Comparison of ENCODE assay signal across 8 cellular contexts in the genomic region with DNA sequence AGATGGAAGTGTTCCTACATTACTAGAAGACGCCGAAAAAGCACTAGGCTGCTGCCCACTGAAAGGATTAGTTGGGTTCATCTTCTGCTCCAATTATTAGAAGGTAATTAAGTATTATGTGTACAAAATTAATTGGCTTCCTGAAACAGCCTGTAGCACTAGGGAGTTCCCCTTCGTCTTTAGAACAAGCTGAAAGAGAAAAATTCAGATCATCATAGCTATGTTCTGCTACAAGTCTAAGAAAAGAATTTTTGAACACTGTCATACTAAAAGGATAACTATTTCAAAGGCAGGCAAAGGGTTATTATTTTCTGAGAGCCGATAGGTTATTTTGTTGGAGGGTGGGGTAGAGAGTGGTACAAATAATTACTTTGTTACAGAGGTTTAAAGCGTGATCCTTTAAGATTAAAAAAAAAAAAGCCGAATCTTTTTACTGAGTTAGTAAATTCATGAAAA. TPM values are rescaled to one million over a fixed set of nuclear protein-coding genes. Genes with fewer than 3 reads are reported as not detected.
DNase-seq lines count a peak whose midpoint lies in the region; ATAC-seq and TF ChIP-seq lines count a peak whose summit lies in the region.

MCM3AP (minus strand) TSS at position 406 of the 456 bp plus-strand sequence; CDS start at position 81, 325 bp downstream.

- peaks cover 50% of the 10 kb centered on the region for H3K4me1 ChIP-seq in GM23338 (ENCODE audit: insufficient read depth)
- peaks cover 7% of the 10 kb centered on the region for H3K4me1 ChIP-seq in prostate gland (replicated peaks)

- H3K27me3 ChIP-seq in GM23338 (ENCODE audit: insufficient read depth) (no peaks in the 10 kb centered on the region), prostate gland (replicated peaks; ENCODE audit: insufficient read depth) (no peaks in the 10 kb centered on the region)

- H3K36me3 Mint-ChIP-seq in GM23338 (ENCODE audit: low read depth): peaks cover 44% of the 10 kb centered on the region

- TF ChIP-seq POLR2A in prostate gland (IDR thresholded peaks at IDR 0.05): no peak

- H3K27me3 Mint-ChIP-seq in GM23338 (ENCODE audit: insufficient read depth, low read depth, poor library complexity): peaks cover 8% of the 10 kb centered on the region

- peaks cover 30% of the 10 kb centered on the region for H3F3A ChIP-seq in GM23338 (replicated peaks; ENCODE audit: low read depth)

- WGBS in prostate gland: 39% methylated on average over 6 of the region's 6 CpGs

- H3K4me3 Mint-ChIP-seq in GM23338: peak within 1 kb of the TSS; percentile 91

- H3K79me2 ChIP-seq in GM23338 (replicated peaks; ENCODE audit: insufficient read depth): peaks cover 72% of the 10 kb centered on the region

- intact Hi-C loops in Right ventricle myocardium inferior (cut with DNase I): loop anchor here (5.0 to 10.0 kb wide), 3 partner anchors 37 to 310 kb away; partner anchors contain the start of genes C21orf58, LSS and PCNT
- intact Hi-C loops in prostate gland (cut with DNase I): loop anchor here (5.0 to 10.0 kb wide), 2 partner anchors 37 to 140 kb away; partner anchors contain the start of genes C21orf58 and PCNT

- H3K36me3 ChIP-seq in GM23338 (ENCODE audit: insufficient read depth): peaks cover 15% of the 10 kb centered on the region
- no peaks in the 10 kb centered on the region for H3K36me3 ChIP-seq in prostate gland

- no peaks in the 10 kb centered on the region for H3K9me3 ChIP-seq in prostate gland

- H2AFZ ChIP-seq in GM23338: peak within 1 kb of the TSS; percentile 80; the same call in 1 of the 2 replicates

- peak within 1 kb of the TSS; percentile 95 for H3K27ac Mint-ChIP-seq in GM23338

- H3K9me2 ChIP-seq in GM23338 (ENCODE audit: insufficient read depth): no peaks in the 10 kb centered on the region

- DNase-seq in GM23338 (ENCODE audit: low spot score): no peak
- no peak for DNase-seq in Right ventricle myocardium inferior (ENCODE audit: missing footprints)
- DNase-seq in prostate gland (ENCODE audit: low spot score): no peak
- DNase-seq in superior temporal gyrus (ENCODE audit: extremely low spot score): no peak
- no peak for DNase-seq in AG08396 (ENCODE audit: low spot score)

- H3K27ac ChIP-seq in GM23338 (ENCODE audit: low read depth): peak within 1 kb of the TSS; percentile 96
- H3K27ac ChIP-seq in prostate gland: peak within 1 kb of the TSS; percentile 93 to 94

- peaks cover 43% of the 10 kb centered on the region for H3K4me1 Mint-ChIP-seq in GM23338

- H4K20me1 ChIP-seq in GM23338 (replicated peaks; ENCODE audit: insufficient read depth): peaks cover 43% of the 10 kb centered on the region

- no peaks in the 10 kb centered on the region for H3K9me3 Mint-ChIP-seq in GM23338

- peak within 1 kb of the TSS; percentile 91 for H3K4me2 ChIP-seq in GM23338

- TF ChIP-seq CTCF in GM23338 (conservative IDR thresholded peaks at IDR 0.05; ENCODE audit: low read depth in 2 of 2): no peak
- TF ChIP-seq CTCF in WI38 (IDR thresholded peaks at IDR 0.05; ENCODE audit: low read depth, low read length): no peak
- TF ChIP-seq CTCF in prostate gland (IDR thresholded peaks at IDR 0.05): no peak

- H3K4me3 ChIP-seq in GM23338 (peak within 1 kb of the TSS; percentile 83), WI38 (ENCODE audit: low read depth, low read length) (peak within 1 kb of the TSS; percentile 77), prostate gland (peak within 1 kb of the TSS; percentile 95 to 99)

- ATAC-seq in GM23338 (no peak), Right ventricle myocardium inferior (no peak), HG03045 (IDR thresholded peaks at IDR 0.05; ENCODE audit: unreplicated experiment) (no peak), HG03439 (IDR thresholded peaks at IDR 0.05; ENCODE audit: unreplicated experiment) (no peak)

TF ChIP-seq in GM23338, 12 proteins besides CTCF, POLR2A, EP300 and RAD21 (continues in another document):
- TF ChIP-seq ZNF331 (CRISPR knock-in tag; IDR thresholded peaks at IDR 0.05; ENCODE audit: low read depth): no peak
- TF ChIP-seq POLR2AphosphoS5 (IDR thresholded peaks at IDR 0.05; ENCODE audit: low read depth): no peak
- no peak for TF ChIP-seq JUNB (IDR thresholded peaks at IDR 0.05; ENCODE audit: unreplicated experiment)
- TF ChIP-seq ETS1 (IDR thresholded peaks at IDR 0.05): no peak
- no peak for TF ChIP-seq ZNF114 (CRISPR knock-in tag; IDR thresholded peaks at IDR 0.05)
- TF ChIP-seq ZNF462 (CRISPR knock-in tag; IDR thresholded peaks at IDR 0.05): no peak

RNA-seq across cellular contexts. Expression of gene MCM3AP, which starts in this region (rescaled TPM):
- 123 and 167 TPM in 2 replicates for total RNA-seq in GM23338 (2014; rRNA removed; shearing (Covaris generic))
- polyA plus RNA-seq in GM23338 (2016; fragmentation: Nextera tagmentation; extraction: Ambion mirVana): 39.2 and 44.4 TPM in 2 replicates
- total RNA-seq in Right ventricle myocardium inferior: 56.9 TPM
- total RNA-seq in prostate gland: 100 to 1,000 TPM; 107 to 120 TPM
